In genomic region chr7:106282374-106282773, GRCh38 we compare ENCODE assay signal across 11 cellular contexts. TPM values are rescaled to one million over a fixed set of nuclear protein-coding genes. Genes with fewer than 3 reads are reported as not detected.
A peak's percentile ranks its signal among the peaks of the same experiment; 100 is the strongest.
DNase-seq lines count a peak whose midpoint lies in the region; ATAC-seq and TF ChIP-seq lines count a peak whose summit lies in the region.
"Had no signal": no experiment of that assay in that cellular context is flagged by ENCODE, and none has a peak within 500 bp of the region (broad histone marks: within the 10 kb centered on the region; RNA-seq: fewer than 3 reads in every experiment).

No MANE protein-coding gene starts in this region.

- POLR2A ChIA-PET in CD4-positive, alpha-beta memory T cell (lab: Charles Lee; ENCODE audit: partially characterized antibody) = no interaction called here

- intact Hi-C loops in CD4-positive, alpha-beta memory T cell (cut with micrococcal nuclease) = no loop called here

- no peaks in the 10 kb centered on the region for H3K27me3 ChIP-seq in OCI-LY1 (ENCODE audit: insufficient read depth, low read length)
- no peaks in the 10 kb centered on the region for H3K27me3 ChIP-seq in CD4-positive, alpha-beta memory T cell (ENCODE audit: insufficient read depth, low read length)

- peak overlapping the region; percentile 77 for H3K4me3 ChIP-seq in OCI-LY1 (ENCODE audit: low read depth, low read length, poor library complexity, severe bottlenecking)
- peak overlapping the region; percentile 89 for H3K4me3 ChIP-seq in coronary artery
- H3K4me3 ChIP-seq in skeletal muscle cell (ENCODE audit: low read depth, low read length) = peak overlapping the region; percentile 86
- H3K4me3 ChIP-seq in CD4-positive, alpha-beta memory T cell (ENCODE audit: low read length in 2 of 2) = no peak overlapping the region

- peak overlapping the region in 2 of 8 donors; percentile 22 for H3K4me3 Mint-ChIP-seq in CD4-positive, alpha-beta memory T cell

- H3K27me3 Mint-ChIP-seq in CD4-positive, alpha-beta memory T cell = no peaks in the 10 kb centered on the region

- H2AFZ ChIP-seq in OCI-LY1 (ENCODE audit: low read length) = no peak overlapping the region

- ATAC-seq in HG02571 (IDR thresholded peaks at IDR 0.05; ENCODE audit: unreplicated experiment) = no peak
- ATAC-seq: activated CD4-positive, CD25-positive, alpha-beta regulatory T cell treated with anti-CD3 and anti-CD28 coated beads, Interleukin-2, amount 50 U/mL, for 24 hours had no signal

- peak overlapping the region; percentile 5; the same call in 1 of the 2 replicates for H3K9ac ChIP-seq in OCI-LY1 (ENCODE audit: low read length)

- H3K36me3 ChIP-seq in OCI-LY1 (ENCODE audit: insufficient read depth, low read length) = peaks cover 2% of the 10 kb centered on the region
- no peaks in the 10 kb centered on the region for H3K36me3 ChIP-seq in CD4-positive, alpha-beta memory T cell (ENCODE audit: insufficient read depth, low read length)

- peaks cover 0 to 8% of the 10 kb centered on the region in 2 donors for H3K36me3 Mint-ChIP-seq in CD4-positive, alpha-beta memory T cell

- H3K9me3 ChIP-seq in OCI-LY1 (ENCODE audit: low read length) = no peaks in the 10 kb centered on the region
- no peaks in the 10 kb centered on the region for H3K9me3 ChIP-seq in CD4-positive, alpha-beta memory T cell (ENCODE audit: control insufficient read depth in 1 of 2, low read length in 2 of 2)

- H3K27ac Mint-ChIP-seq in CD4-positive, alpha-beta memory T cell = peak overlapping the region in 2 of 7 donors; percentile 17 to 69

- H3K27ac ChIP-seq in OCI-LY1 (ENCODE audit: low read depth, low read length, poor library complexity, severe bottlenecking) (no peak overlapping the region), coronary artery (peak overlapping the region in 1 of 2 donors; percentile 98)
- H3K27ac ChIP-seq in CD4-positive, alpha-beta memory T cell (ENCODE audit: low read depth, low read length) = no peak overlapping the region

- CTCF ChIA-PET in CD4-positive, alpha-beta memory T cell (lab: Charles Lee; ENCODE audit: partially characterized antibody) = interaction anchor here (1.0 kb wide), 1 partner anchor 115 kb away, joined by 3 read pairs; no protein-coding TSS in a partner anchor

- H3K9me2 ChIP-seq in OCI-LY1 (ENCODE audit: low read depth, low read length) = no peaks in the 10 kb centered on the region

- no peak for TF ChIP-seq CTCF in OCI-LY1 (IDR thresholded peaks at IDR 0.05; ENCODE audit: low read length)
- TF ChIP-seq CTCF in coronary artery (IDR thresholded peaks at IDR 0.05) = no peak

- no peaks in the 10 kb centered on the region for H3F3A ChIP-seq in OCI-LY1 (ENCODE audit: insufficient read depth, low read length)

- peaks cover 21 to 40% (median 32%) of the 10 kb centered on the region in 4 donors for H3K4me1 Mint-ChIP-seq in CD4-positive, alpha-beta memory T cell

- DNase-seq in NOMO-1 treated with DMSO at 0.1 percent for 48 hours (lab: John Stamatoyannopoulos, UW; ENCODE audit: unreplicated experiment) (peak; percentile 8), NOMO-1 treated with dmso at 0.1 percent for 144 hours (lab: John Stamatoyannopoulos, UW; ENCODE audit: unreplicated experiment) (no peak), coronary artery (ENCODE audit: low spot score) (no peak), skeletal muscle cell (ENCODE audit: low read depth) (no peak)
- DNase-seq in stimulated activated CD4-positive, alpha-beta T cell treated with anti-CD3 and anti-CD28 coated beads, Interleukin-4, amount 100 ng/mL, for 24 hours = no peak
- no peak for DNase-seq in CD4-positive, alpha-beta memory T cell
- DNase-seq: 8988T, NCI-H524 had no signal

- peaks cover 40% of the 10 kb centered on the region for H3K4me1 ChIP-seq in OCI-LY1 (ENCODE audit: insufficient read depth, low read length, severe bottlenecking)
- H3K4me1 ChIP-seq in CD4-positive, alpha-beta memory T cell (ENCODE audit: insufficient read depth, low read length) = peaks cover 35% of the 10 kb centered on the region

- no peaks in the 10 kb centered on the region for H3K9me3 Mint-ChIP-seq in CD4-positive, alpha-beta memory T cell

- peak overlapping the region; percentile 95 for H3K4me2 ChIP-seq in OCI-LY1 (ENCODE audit: low read length)

- H4K20me1 ChIP-seq in OCI-LY1 (ENCODE audit: insufficient read depth, low read length) = no peaks in the 10 kb centered on the region

- H3K79me2 ChIP-seq in OCI-LY1 (ENCODE audit: insufficient read depth, low read length) = peaks cover 63% of the 10 kb centered on the region

RNA-seq across cellular contexts. Expression of gene NAMPT, which starts 2.4 kb away (rescaled TPM):
- total RNA-seq in CD4-positive, alpha-beta memory T cell = 10 to 100 TPM; 17.4 to 24.9 TPM
- 10 to 100 TPM; 13.3 to 18.0 TPM for polyA plus RNA-seq in CD4-positive, alpha-beta memory T cell

Comparison
In these comparisons a context has a peak if more than half of its experiments do, and no peak if none do; other contexts are left out.
1. H3K4me3 ChIP-seq: peak in OCI-LY1 (single experiment), coronary artery (single experiment) and skeletal muscle cell (single experiment); none in CD4-positive, alpha-beta memory T cell (0 of 2).